Comparison of ENCODE assay signal across 8 cellular contexts in the genomic region with DNA sequence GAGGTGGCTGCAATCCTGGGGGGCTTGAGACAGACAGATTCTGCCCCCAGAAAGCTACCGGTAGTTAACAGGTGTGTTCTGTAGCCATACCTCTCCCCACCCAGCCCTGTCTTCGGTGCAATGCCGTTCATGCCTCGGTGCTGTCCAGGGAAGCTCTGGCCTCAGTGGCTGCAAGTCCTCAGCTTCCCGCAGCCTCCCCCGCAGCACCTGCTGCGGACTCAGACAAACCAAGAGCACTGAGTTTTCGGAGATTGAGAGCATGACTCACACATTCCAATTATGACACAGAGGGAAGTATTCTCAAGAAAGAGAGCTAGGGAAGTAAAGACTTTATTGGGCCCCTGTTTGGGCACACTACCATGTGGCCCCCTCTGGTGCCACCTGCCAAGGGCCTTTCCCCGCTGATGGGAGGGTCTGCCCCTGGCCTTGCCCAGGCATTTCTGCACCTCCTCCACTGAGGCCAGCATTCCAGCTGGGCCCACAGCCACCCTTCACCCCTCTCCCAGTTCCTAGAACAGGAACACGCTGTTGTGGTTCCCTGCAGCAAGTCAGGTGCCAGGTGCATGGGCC. TPM values are rescaled to one million over a fixed set of nuclear protein-coding genes. Genes with fewer than 3 reads are reported as not detected.
DNase-seq lines count a peak whose midpoint lies in the region; TF ChIP-seq lines count a peak whose summit lies in the region.

No MANE protein-coding gene starts in this region.

- DNase-seq in AG20443 (ENCODE audit: low spot score) (peak; percentile 37), GM20000 (ENCODE audit: low spot score) (peak; percentile 38), HK-2 (ENCODE audit: unreplicated experiment) (peak; percentile 13), kidney glomerular epithelial cell (lab: John Stamatoyannopoulos, UW) (peak; percentile 67), ureter (ENCODE audit: low spot score) (peak; percentile 42), NCI-H82 (lab: John Stamatoyannopoulos, UW) (no peak), NCI-H524 (lab: John Stamatoyannopoulos, UW) (no peak)
- peak in 2 of 3 experiments; percentile 39 to 47 for DNase-seq in activated CD8-positive, alpha-beta memory T cell treated with anti-CD3 and anti-CD28 coated beads for 48 hours (ENCODE audit: low read depth in 2 of 3, low spot score in 2 of 3)

- no peak for TF ChIP-seq CTCF in GM20000 (IDR thresholded peaks at IDR 0.05; ENCODE audit: extremely low read depth, missing control alignments)

RNA-seq across cellular contexts. Expression of a gene that starts 30.2 kb away (rescaled TPM):
- 3.6 TPM for total RNA-seq in ureter

Comparison
In these comparisons a context has a peak if more than half of its experiments do, and no peak if none do; other contexts are left out.
1. DNase-seq: peak in AG20443 (single experiment), GM20000 (single experiment), HK-2 (single experiment), activated CD8-positive, alpha-beta memory T cell treated with anti-CD3 and anti-CD28 coated beads for 48 hours (2 of 3), kidney glomerular epithelial cell (single experiment) and ureter (single experiment); none in NCI-H82 (single experiment) and NCI-H524 (0 of 2).